ENCODE assay signal across 14 cellular contexts in genomic region chr11:1661454-1662269, GRCh38. TPM values are rescaled to one million over a fixed set of nuclear protein-coding genes. Genes with fewer than 3 reads are reported as not detected.
DNase-seq lines count a peak whose midpoint lies in the region; ATAC-seq, FAIRE-seq and TF ChIP-seq lines count a peak whose summit lies in the region.
"Not testable (repeated sequence)": the region's sequence is repeated elsewhere in the genome, so short reads cannot be mapped to it uniquely, and the experiment has no call there.
"Had no signal": no experiment of that assay in that cellular context is flagged by ENCODE, and none has a peak within 500 bp of the region (broad histone marks: within the 10 kb centered on the region; RNA-seq: fewer than 3 reads in every experiment).

No MANE protein-coding gene starts in this region.

- not testable (repeated sequence) for H2AFZ ChIP-seq in HepG2 (ENCODE audit: low read length)

- not testable (repeated sequence) for H3K79me2 ChIP-seq in HepG2 (ENCODE audit: insufficient read depth, low read length)

- not testable (repeated sequence) for TF ChIP-seq CTCF in Caco-2 (IDR thresholded peaks at IDR 0.05; ENCODE audit: insufficient read depth in 1 of 2, low read depth in 1 of 2, low read length in 1 of 2, severe bottlenecking in 1 of 2, unreplicated experiment in 1 of 2); RWPE2 (IDR thresholded peaks at IDR 0.05; ENCODE audit: poor library complexity, severe bottlenecking); body of pancreas (IDR thresholded peaks at IDR 0.05); HepG2 (CRISPR knock-in tag; IDR thresholded peaks at IDR 0.05); mucosa of descending colon (IDR thresholded peaks at IDR 0.05)

- not testable (repeated sequence) for H3K36me3 Mint-ChIP-seq in Caco-2 (ENCODE audit: insufficient read depth, unreplicated experiment)

- not testable (repeated sequence) for H3K27me3 Mint-ChIP-seq in Caco-2 (ENCODE audit: insufficient read depth, unreplicated experiment)

- H3K4me2 ChIP-seq in HepG2 (ENCODE audit: low read depth, low read length), result 0 out of 2 replicates have a peak overlapping the region, but pooled peaks have one; percentile 27

- not testable (repeated sequence) for H3K4me3 Mint-ChIP-seq in Caco-2 (ENCODE audit: unreplicated experiment)

- H3K4me3 ChIP-seq in Caco-2 (ENCODE audit: low read depth, low read length); RWPE2 (ENCODE audit: severe bottlenecking); body of pancreas; HepG2 (replicated peaks in 1 of 3; ENCODE audit: insufficient read depth in 1 of 3, low read depth in 2 of 3, low read length in 3 of 3); mucosa of descending colon: not testable (repeated sequence)

- H4K20me1 ChIP-seq in HepG2 (ENCODE audit: insufficient read depth, low read length), result not testable (repeated sequence)

- POLR2A ChIA-PET in Caco-2 (lab: Charles Lee), result not testable (repeated sequence)
- POLR2A ChIA-PET in HepG2 (lab: Yijun Ruan, JAX), result interaction anchor here (0.6 kb wide), 1 partner anchor 29 kb away, joined by 4 read pairs; no protein-coding TSS in a partner anchor

- TF ChIP-seq EP300 in HepG2 (IDR thresholded peaks at IDR 0.05; ENCODE audit: low read depth in 2 of 2, low read length in 2 of 2) (peak in 1 of 2 experiments; percentile 83; a peak in 2 of 4 replicates), HepG2 (CRISPR knock-in tag; IDR thresholded peaks at IDR 0.05; ENCODE audit: borderline replicate concordance) (peak; percentile 96)

- ATAC-seq in RWPE2 (ENCODE audit: low read depth) (peak; percentile 35; the same call in 2 of the 3 replicates), body of pancreas (peak; percentile 24), HepG2 (peak; percentile 96), mucosa of descending colon (peak; percentile 25)
- not testable (repeated sequence) for ATAC-seq in sciatic nerve

- H3K27ac ChIP-seq in RWPE2 (ENCODE audit: poor library complexity, severe bottlenecking); body of pancreas: not testable (repeated sequence)
- H3K27ac ChIP-seq in HepG2 (ENCODE audit: extremely low read length, insufficient read depth, low read length), result peak overlapping the region; percentile 88

- intact Hi-C loops in Caco-2 (cut with micrococcal nuclease; ENCODE audit: unreplicated experiment); body of pancreas (cut with DNase I); HepG2 (cut with micrococcal nuclease; ENCODE audit: unreplicated experiment); mucosa of descending colon (cut with DNase I, micrococcal nuclease); sciatic nerve (cut with DNase I): not testable (repeated sequence)

- in situ Hi-C loops in HepG2 (cut with HindIII; ENCODE audit: extremely low pct_ligation_motif_present, low pct_unique_long_range_greater_than_20kb), result not testable (repeated sequence)

- peak overlapping the region; percentile 69 for H3K9ac ChIP-seq in HepG2 (ENCODE audit: insufficient read depth, low read depth, low read length)

- peaks cover 29% of the 10 kb centered on the region for H3K4me1 Mint-ChIP-seq in Caco-2 (ENCODE audit: low read depth, unreplicated experiment)

- WGBS in body of pancreas, 2 donors, result 43 to 76% methylated on average over 6 to 12 of the region's 25 CpGs
- 36% methylated on average over 10 of the region's 25 CpGs for WGBS in HepG2 (ENCODE audit: low lambda C conversion rate)

- DNase-seq in Caco-2, result peak in 1 of 2 experiments; percentile 49
- not testable (repeated sequence) for DNase-seq in RWPE2 (ENCODE audit: low spot score); body of pancreas
- peak; percentile 68 for DNase-seq in glomerular visceral epithelial cell (ENCODE audit: extremely low spot score)
- peak; percentile 68 for DNase-seq in HepG2 (ENCODE audit: low spot score)
- peak in 1 of 3 donors; percentile 5 for DNase-seq in mucosa of descending colon
- DNase-seq in sciatic nerve (ENCODE audit: low spot score), result peak; percentile 28
- peak; percentile 37 for DNase-seq in ureter (ENCODE audit: low spot score)

- not testable (repeated sequence) for H3K9me3 Mint-ChIP-seq in Caco-2 (ENCODE audit: unreplicated experiment)

- H3K27ac Mint-ChIP-seq in Caco-2 (ENCODE audit: unreplicated experiment), result peak overlapping the region; percentile 43

- H3K27me3 ChIP-seq in Caco-2 (replicated peaks; ENCODE audit: control insufficient read depth, insufficient read depth, low read length); RWPE2 (ENCODE audit: insufficient read depth, poor library complexity, severe bottlenecking); body of pancreas; HepG2 (ENCODE audit: control insufficient read depth in 1 of 2, insufficient read depth in 2 of 2, low read length in 2 of 2): not testable (repeated sequence)

- not testable (repeated sequence) for H3K9me3 ChIP-seq in Caco-2; RWPE2 (ENCODE audit: severe bottlenecking); body of pancreas; HepG2 (ENCODE audit: low read length); mucosa of descending colon

- CTCF ChIA-PET in Caco-2 (lab: Charles Lee); HepG2 (lab: Yijun Ruan, JAX; ENCODE audit: low intra/inter-chr PET ratio, low total read pairs): not testable (repeated sequence)

- TF ChIP-seq POLR2A in body of pancreas (IDR thresholded peaks at IDR 0.05), result not testable (repeated sequence)
- TF ChIP-seq POLR2A in HepG2 (IDR thresholded peaks at IDR 0.05; ENCODE audit: insufficient read depth in 1 of 2, low read depth in 2 of 2, low read length in 2 of 2), result peak in 1 of 2 experiments; percentile 33; a peak in 1 of 4 replicates

- H3K4me1 ChIP-seq in Caco-2 (peaks cover 11% of the 10 kb centered on the region; the same call in 1 of the 2 replicates), HepG2 (ENCODE audit: insufficient read depth, low read length) (peaks cover 60% of the 10 kb centered on the region)
- H3K4me1 ChIP-seq in RWPE2 (ENCODE audit: insufficient read depth, poor library complexity, severe bottlenecking); body of pancreas; mucosa of descending colon (ENCODE audit: low read depth): not testable (repeated sequence)

- not testable (repeated sequence) for H3K36me3 ChIP-seq in Caco-2 (ENCODE audit: control insufficient read depth, insufficient read depth, low read length); RWPE2 (ENCODE audit: low read depth); body of pancreas (replicated peaks in 1 of 2; ENCODE audit: insufficient read depth in 1 of 2, low read depth in 2 of 2); HepG2 (replicated peaks in 1 of 2; ENCODE audit: control insufficient read depth in 1 of 2, insufficient read depth in 2 of 2, low read length in 2 of 2); mucosa of descending colon (ENCODE audit: low read depth)

- not testable (repeated sequence) for BruUV-seq in Caco-2 (replicated peaks; lab: Mats Ljungman, UMichigan); HepG2 (replicated peaks; lab: Mats Ljungman, UMichigan)

- not testable (repeated sequence) for TF ChIP-seq RAD21 in HepG2 (CRISPR knock-in tag; IDR thresholded peaks at IDR 0.05)

- FAIRE-seq in HepG2 (lab: Jason Lieb, UNC), result peak; percentile 100

RNA-seq across cellular contexts. Expression of gene KRTAP5-5, which starts 32.1 kb away (rescaled TPM):
- total RNA-seq in Caco-2 (2022), result not detected in 2 replicates
- not detected for total RNA-seq in body of pancreas
- total RNA-seq in HepG2 (2016; rRNA removed; fragmentation: Illumina TruSeq; extraction: Trizol), result not detected in 2 replicates
- total RNA-seq in HepG2 (2016; cell fraction: cytosol; rRNA removed; fragmentation: Illumina TruSeq; extraction: Trizol; ENCODE audit: low read depth), result not detected in 2 replicates
- total RNA-seq in HepG2 (2016; cell fraction: insoluble cytoplasmic fraction; rRNA removed; fragmentation: Illumina TruSeq; extraction: Trizol), result not detected in 2 replicates
- not detected in 2 replicates for total RNA-seq in HepG2 (2016; cell fraction: membrane; rRNA removed; fragmentation: Illumina TruSeq; extraction: Trizol)
- not detected in 2 replicates for total RNA-seq in HepG2 (2016; cell fraction: nucleus; rRNA removed; fragmentation: Illumina TruSeq; extraction: Trizol)
- not detected in 2 replicates for polyA plus RNA-seq in HepG2 (2011; rRNA removed)
- polyA plus RNA-seq in HepG2 (2011; cell fraction: cytosol; rRNA removed), result not detected in 2 replicates
- not detected in 2 replicates for polyA plus RNA-seq in HepG2 (2011; cell fraction: nucleus; rRNA removed)
- not detected in 2 replicates for polyA plus RNA-seq in HepG2 (2012)
- not detected in 2 replicates for polyA plus RNA-seq in HepG2 (2016; cell fraction: cytosol; fragmentation: Illumina TruSeq; extraction: Trizol; ENCODE audit: low read depth)
- not detected in 2 replicates for polyA plus RNA-seq in HepG2 (2016; cell fraction: insoluble cytoplasmic fraction; fragmentation: Illumina TruSeq; extraction: Trizol; ENCODE audit: low read depth)
- not detected in 2 replicates for polyA plus RNA-seq in HepG2 (2016; cell fraction: membrane; fragmentation: Illumina TruSeq; extraction: Trizol; ENCODE audit: low read depth)
- not detected in 2 replicates for polyA plus RNA-seq in HepG2 (2016; cell fraction: nucleus; fragmentation: Illumina TruSeq; extraction: Trizol; ENCODE audit: insufficient read depth, low read depth)
- polyA minus RNA-seq in HepG2 (2011; rRNA and poly(A)+ RNA removed; ENCODE audit: low replicate concordance), result not detected in 2 replicates
- polyA minus RNA-seq in HepG2 (2011; cell fraction: cytosol; rRNA and poly(A)+ RNA removed), result not detected in 2 replicates
- not detected in 2 replicates for polyA minus RNA-seq in HepG2 (2011; cell fraction: nucleus; rRNA and poly(A)+ RNA removed)
- 1 to 10 TPM in 1 of 3 donors, under 1 TPM in 2; 0.32 to 1.6 (median 0.75) TPM for total RNA-seq in mucosa of descending colon
- not detected for total RNA-seq in sciatic nerve
- not detected for total RNA-seq in ureter
- total RNA-seq: A172; CD4-positive, alpha-beta T cell; GM23248; H7; NCI-H460 had no signal
- polyA plus RNA-seq: BJ, GM23248 had no signal

RNA-seq across cellular contexts. Expression of gene KRTAP5-6, which starts 35.3 kb away (rescaled TPM):
- total RNA-seq in Caco-2 (2022), result not detected in 2 replicates
- not detected for total RNA-seq in body of pancreas
- not detected in 2 replicates for total RNA-seq in HepG2 (2016; rRNA removed; fragmentation: Illumina TruSeq; extraction: Trizol)
- total RNA-seq in HepG2 (2016; cell fraction: cytosol; rRNA removed; fragmentation: Illumina TruSeq; extraction: Trizol; ENCODE audit: low read depth), result not detected in 2 replicates
- not detected in 2 replicates for total RNA-seq in HepG2 (2016; cell fraction: insoluble cytoplasmic fraction; rRNA removed; fragmentation: Illumina TruSeq; extraction: Trizol)
- not detected in 2 replicates for total RNA-seq in HepG2 (2016; cell fraction: membrane; rRNA removed; fragmentation: Illumina TruSeq; extraction: Trizol)
- not detected in 2 replicates for total RNA-seq in HepG2 (2016; cell fraction: nucleus; rRNA removed; fragmentation: Illumina TruSeq; extraction: Trizol)
- not detected in 2 replicates for polyA plus RNA-seq in HepG2 (2011; rRNA removed)
- polyA plus RNA-seq in HepG2 (2011; cell fraction: cytosol; rRNA removed), result 0.15 TPM in 1 of 2 replicates, not detected in the other
- polyA plus RNA-seq in HepG2 (2011; cell fraction: nucleus; rRNA removed), result 0.35 and 0.43 TPM in 2 replicates
- polyA plus RNA-seq in HepG2 (2012), result not detected in 2 replicates
- not detected in 2 replicates for polyA plus RNA-seq in HepG2 (2016; cell fraction: cytosol; fragmentation: Illumina TruSeq; extraction: Trizol; ENCODE audit: low read depth)
- not detected in 2 replicates for polyA plus RNA-seq in HepG2 (2016; cell fraction: insoluble cytoplasmic fraction; fragmentation: Illumina TruSeq; extraction: Trizol; ENCODE audit: low read depth)
- not detected in 2 replicates for polyA plus RNA-seq in HepG2 (2016; cell fraction: membrane; fragmentation: Illumina TruSeq; extraction: Trizol; ENCODE audit: low read depth)
- not detected in 2 replicates for polyA plus RNA-seq in HepG2 (2016; cell fraction: nucleus; fragmentation: Illumina TruSeq; extraction: Trizol; ENCODE audit: insufficient read depth, low read depth)
- polyA minus RNA-seq in HepG2 (2011; rRNA and poly(A)+ RNA removed; ENCODE audit: low replicate concordance), result not detected in 2 replicates
- not detected in 2 replicates for polyA minus RNA-seq in HepG2 (2011; cell fraction: cytosol; rRNA and poly(A)+ RNA removed)
- not detected in 2 replicates for polyA minus RNA-seq in HepG2 (2011; cell fraction: nucleus; rRNA and poly(A)+ RNA removed)
- total RNA-seq in mucosa of descending colon, result not detected
- total RNA-seq in sciatic nerve, result not detected
- total RNA-seq in ureter, result not detected
- total RNA-seq: A172; CD4-positive, alpha-beta T cell; GM23248; H7; NCI-H460 had no signal
- polyA plus RNA-seq: BJ, GM23248 had no signal

RNA-seq across cellular contexts. Expression of gene KRTAP5-4, which starts 39.7 kb away (rescaled TPM):
- not detected in 2 replicates for total RNA-seq in Caco-2 (2022)
- not detected for total RNA-seq in body of pancreas
- total RNA-seq in HepG2 (2016; rRNA removed; fragmentation: Illumina TruSeq; extraction: Trizol), result not detected in 2 replicates
- not detected in 2 replicates for total RNA-seq in HepG2 (2016; cell fraction: cytosol; rRNA removed; fragmentation: Illumina TruSeq; extraction: Trizol; ENCODE audit: low read depth)
- total RNA-seq in HepG2 (2016; cell fraction: insoluble cytoplasmic fraction; rRNA removed; fragmentation: Illumina TruSeq; extraction: Trizol), result not detected in 2 replicates
- total RNA-seq in HepG2 (2016; cell fraction: membrane; rRNA removed; fragmentation: Illumina TruSeq; extraction: Trizol), result not detected in 2 replicates
- not detected in 2 replicates for total RNA-seq in HepG2 (2016; cell fraction: nucleus; rRNA removed; fragmentation: Illumina TruSeq; extraction: Trizol)
- polyA plus RNA-seq in HepG2 (2011; rRNA removed), result not detected in 2 replicates
- not detected in 2 replicates for polyA plus RNA-seq in HepG2 (2011; cell fraction: cytosol; rRNA removed)
- 0.16 TPM in 1 of 2 replicates, not detected in the other for polyA plus RNA-seq in HepG2 (2011; cell fraction: nucleus; rRNA removed)
- polyA plus RNA-seq in HepG2 (2012), result not detected in 2 replicates
- polyA plus RNA-seq in HepG2 (2016; cell fraction: cytosol; fragmentation: Illumina TruSeq; extraction: Trizol; ENCODE audit: low read depth), result not detected in 2 replicates
- not detected in 2 replicates for polyA plus RNA-seq in HepG2 (2016; cell fraction: insoluble cytoplasmic fraction; fragmentation: Illumina TruSeq; extraction: Trizol; ENCODE audit: low read depth)
- polyA plus RNA-seq in HepG2 (2016; cell fraction: membrane; fragmentation: Illumina TruSeq; extraction: Trizol; ENCODE audit: low read depth), result not detected in 2 replicates
- polyA plus RNA-seq in HepG2 (2016; cell fraction: nucleus; fragmentation: Illumina TruSeq; extraction: Trizol; ENCODE audit: insufficient read depth, low read depth), result not detected in 2 replicates
- polyA minus RNA-seq in HepG2 (2011; rRNA and poly(A)+ RNA removed; ENCODE audit: low replicate concordance), result not detected in 2 replicates
- not detected in 2 replicates for polyA minus RNA-seq in HepG2 (2011; cell fraction: cytosol; rRNA and poly(A)+ RNA removed)
- not detected in 2 replicates for polyA minus RNA-seq in HepG2 (2011; cell fraction: nucleus; rRNA and poly(A)+ RNA removed)
- not detected for total RNA-seq in mucosa of descending colon
- not detected for total RNA-seq in sciatic nerve
- not detected for total RNA-seq in ureter
- total RNA-seq: A172; CD4-positive, alpha-beta T cell; GM23248; H7; NCI-H460 had no signal
- polyA plus RNA-seq: BJ, GM23248 had no signal

RNA-seq across cellular contexts. Expression of gene KRTAP5-3, which starts 53.4 kb away (rescaled TPM):
- total RNA-seq in Caco-2 (2022), result not detected in 2 replicates
- total RNA-seq in body of pancreas, result not detected
- total RNA-seq in HepG2 (2016; rRNA removed; fragmentation: Illumina TruSeq; extraction: Trizol), result not detected in 2 replicates
- not detected in 2 replicates for total RNA-seq in HepG2 (2016; cell fraction: cytosol; rRNA removed; fragmentation: Illumina TruSeq; extraction: Trizol; ENCODE audit: low read depth)
- total RNA-seq in HepG2 (2016; cell fraction: insoluble cytoplasmic fraction; rRNA removed; fragmentation: Illumina TruSeq; extraction: Trizol), result not detected in 2 replicates
- total RNA-seq in HepG2 (2016; cell fraction: membrane; rRNA removed; fragmentation: Illumina TruSeq; extraction: Trizol), result not detected in 2 replicates
- total RNA-seq in HepG2 (2016; cell fraction: nucleus; rRNA removed; fragmentation: Illumina TruSeq; extraction: Trizol), result not detected in 2 replicates
- polyA plus RNA-seq in HepG2 (2011; rRNA removed), result not detected in 2 replicates
- polyA plus RNA-seq in HepG2 (2011; cell fraction: cytosol; rRNA removed), result not detected in 2 replicates
- polyA plus RNA-seq in HepG2 (2011; cell fraction: nucleus; rRNA removed), result not detected in 2 replicates
- polyA plus RNA-seq in HepG2 (2012), result not detected in 2 replicates
- not detected in 2 replicates for polyA plus RNA-seq in HepG2 (2016; cell fraction: cytosol; fragmentation: Illumina TruSeq; extraction: Trizol; ENCODE audit: low read depth)
- not detected in 2 replicates for polyA plus RNA-seq in HepG2 (2016; cell fraction: insoluble cytoplasmic fraction; fragmentation: Illumina TruSeq; extraction: Trizol; ENCODE audit: low read depth)
- polyA plus RNA-seq in HepG2 (2016; cell fraction: membrane; fragmentation: Illumina TruSeq; extraction: Trizol; ENCODE audit: low read depth), result not detected in 2 replicates
- polyA plus RNA-seq in HepG2 (2016; cell fraction: nucleus; fragmentation: Illumina TruSeq; extraction: Trizol; ENCODE audit: insufficient read depth, low read depth), result not detected in 2 replicates
- polyA minus RNA-seq in HepG2 (2011; rRNA and poly(A)+ RNA removed; ENCODE audit: low replicate concordance), result not detected in 2 replicates
- not detected in 2 replicates for polyA minus RNA-seq in HepG2 (2011; cell fraction: cytosol; rRNA and poly(A)+ RNA removed)
- not detected in 2 replicates for polyA minus RNA-seq in HepG2 (2011; cell fraction: nucleus; rRNA and poly(A)+ RNA removed)
- total RNA-seq in mucosa of descending colon, result not detected
- total RNA-seq in sciatic nerve, result not detected
- total RNA-seq in ureter, result not detected
- total RNA-seq: A172; CD4-positive, alpha-beta T cell; GM23248; H7; NCI-H460 had no signal
- polyA plus RNA-seq: BJ, GM23248 had no signal
